ENCODE assay signal across 8 cellular contexts in genomic region chr12:110185626-110186025, GRCh38.
"Had no signal": no experiment of that assay in that cellular context is flagged by ENCODE, and none has a peak within 500 bp of the region (broad histone marks: within the 10 kb centered on the region; RNA-seq: fewer than 3 reads in every experiment).

No MANE protein-coding gene starts in this region.

- H2AFZ ChIP-seq: GM23248 had no signal

- H3K27me3 Mint-ChIP-seq: IgD-negative memory B cell had no signal

- H3K27ac Mint-ChIP-seq: H9, HFFc6, IgD-negative memory B cell had no signal

- H3K4me1 Mint-ChIP-seq: H9, IgD-negative memory B cell had no signal

- H3K9ac ChIP-seq: GM23248 had no signal

- DNase-seq: H9, HCEC 1CT, HFFc6, KG1 had no signal

- H3K4me3 Mint-ChIP-seq: H9, HFFc6, IgD-negative memory B cell had no signal

- FAIRE-seq: H54, HTR-8/SVneo had no signal

- H3K4me3 ChIP-seq: GM23248 had no signal

- H3K27ac ChIP-seq: GM23248 had no signal
